In the genomic region with DNA sequence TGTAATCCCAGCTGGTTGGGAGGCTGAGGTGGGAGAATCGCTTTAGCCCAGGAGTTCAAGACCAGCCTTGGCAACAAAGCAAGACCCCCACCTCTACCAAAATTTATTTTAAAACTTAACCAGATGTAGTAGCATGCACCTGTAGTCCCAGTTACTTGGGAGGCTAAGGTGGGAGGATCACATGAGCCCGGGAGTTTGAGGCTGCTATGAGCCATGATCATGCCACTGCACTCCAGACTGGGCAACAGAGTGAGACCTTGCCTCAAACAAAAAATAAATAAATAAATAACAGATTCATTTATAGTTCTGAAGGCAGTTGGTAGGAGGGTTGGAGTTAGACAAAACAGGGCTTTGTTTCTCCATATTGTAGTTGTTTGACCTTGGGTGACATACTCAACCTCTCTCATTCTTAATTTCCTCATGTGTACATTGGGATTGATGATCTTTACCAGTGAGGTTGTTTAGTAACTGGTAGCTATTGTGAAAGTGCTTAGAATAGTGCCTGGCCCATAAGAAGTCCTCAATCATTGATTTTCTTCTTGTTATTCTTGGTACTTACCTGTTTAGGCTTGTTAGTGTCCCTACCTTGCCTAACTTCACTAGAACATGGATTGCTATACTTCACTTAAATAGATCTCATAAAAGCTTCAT, we compare ENCODE assay signal across 1 cellular context.
TF ChIP-seq lines count a peak whose summit lies in the region.

No MANE protein-coding gene starts in this region.

TF ChIP-seq in HepG2, 621 proteins besides CTCF, POLR2A, EP300 and RAD21 (continued from another document and continues in another):
- TF ChIP-seq, protein P1, sequence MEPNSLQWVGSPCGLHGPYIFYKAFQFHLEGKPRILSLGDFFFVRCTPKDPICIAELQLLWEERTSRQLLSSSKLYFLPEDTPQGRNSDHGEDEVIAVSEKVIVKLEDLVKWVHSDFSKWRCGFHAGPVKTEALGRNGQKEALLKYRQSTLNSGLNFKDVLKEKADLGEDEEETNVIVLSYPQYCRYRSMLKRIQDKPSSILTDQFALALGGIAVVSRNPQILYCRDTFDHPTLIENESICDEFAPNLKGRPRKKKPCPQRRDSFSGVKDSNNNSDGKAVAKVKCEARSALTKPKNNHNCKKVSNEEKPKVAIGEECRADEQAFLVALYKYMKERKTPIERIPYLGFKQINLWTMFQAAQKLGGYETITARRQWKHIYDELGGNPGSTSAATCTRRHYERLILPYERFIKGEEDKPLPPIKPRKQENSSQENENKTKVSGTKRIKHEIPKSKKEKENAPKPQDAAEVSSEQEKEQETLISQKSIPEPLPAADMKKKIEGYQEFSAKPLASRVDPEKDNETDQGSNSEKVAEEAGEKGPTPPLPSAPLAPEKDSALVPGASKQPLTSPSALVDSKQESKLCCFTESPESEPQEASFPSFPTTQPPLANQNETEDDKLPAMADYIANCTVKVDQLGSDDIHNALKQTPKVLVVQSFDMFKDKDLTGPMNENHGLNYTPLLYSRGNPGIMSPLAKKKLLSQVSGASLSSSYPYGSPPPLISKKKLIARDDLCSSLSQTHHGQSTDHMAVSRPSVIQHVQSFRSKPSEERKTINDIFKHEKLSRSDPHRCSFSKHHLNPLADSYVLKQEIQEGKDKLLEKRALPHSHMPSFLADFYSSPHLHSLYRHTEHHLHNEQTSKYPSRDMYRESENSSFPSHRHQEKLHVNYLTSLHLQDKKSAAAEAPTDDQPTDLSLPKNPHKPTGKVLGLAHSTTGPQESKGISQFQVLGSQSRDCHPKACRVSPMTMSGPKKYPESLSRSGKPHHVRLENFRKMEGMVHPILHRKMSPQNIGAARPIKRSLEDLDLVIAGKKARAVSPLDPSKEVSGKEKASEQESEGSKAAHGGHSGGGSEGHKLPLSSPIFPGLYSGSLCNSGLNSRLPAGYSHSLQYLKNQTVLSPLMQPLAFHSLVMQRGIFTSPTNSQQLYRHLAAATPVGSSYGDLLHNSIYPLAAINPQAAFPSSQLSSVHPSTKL (CRISPR knock-in tag; IDR thresholded peaks at IDR 0.05), result peak; percentile 84
- TF ChIP-seq KLF16 (CRISPR knock-in tag; IDR thresholded peaks at IDR 0.05) (peak in 1 of 2 experiments; percentile 43; a peak in 1 of 4 replicates), HMG20A (CRISPR knock-in tag; IDR thresholded peaks at IDR 0.05; ENCODE audit: borderline replicate concordance) (peak; percentile 67; the same call in 1 of the 2 replicates), ONECUT2 (CRISPR knock-in tag; IDR thresholded peaks at IDR 0.05) (peak; percentile 72; the same call in 1 of the 2 replicates), ZNF609 (CRISPR knock-in tag; IDR thresholded peaks at IDR 0.05; ENCODE audit: borderline replicate concordance) (peak; percentile 80), ZFP41 (CRISPR knock-in tag; IDR thresholded peaks at IDR 0.05; ENCODE audit: borderline replicate concordance) (no peak), NCOA2 (CRISPR knock-in tag; IDR thresholded peaks at IDR 0.05) (peak; percentile 80), ZNF747 (CRISPR knock-in tag; IDR thresholded peaks at IDR 0.05; ENCODE audit: borderline replicate concordance) (no peak), FOXP1 (IDR thresholded peaks at IDR 0.05) (no peak), FOXP1 (CRISPR knock-in tag; IDR thresholded peaks at IDR 0.05) (peak; percentile 83), PRPF4 (IDR thresholded peaks at IDR 0.05; ENCODE audit: low read depth, low read length, poor library complexity, severe bottlenecking) (no peak), ZNF281 (CRISPR knock-in tag; IDR thresholded peaks at IDR 0.05; ENCODE audit: borderline replicate concordance) (peak; percentile 17; the same call in 1 of the 2 replicates), ZNF549 (CRISPR knock-in tag; IDR thresholded peaks at IDR 0.05) (no peak), PCBP2 (optimal IDR thresholded peaks at IDR 0.05; ENCODE audit: low read depth, low read length, poor library complexity, severe bottlenecking) (no peak), AKAP8 (CRISPR knock-in tag; IDR thresholded peaks at IDR 0.05) (no peak), ZEB1 (IDR thresholded peaks at IDR 0.05; ENCODE audit: insufficient replicate concordance, low read depth) (peak; percentile 34), ZNF770 (CRISPR knock-in tag; IDR thresholded peaks at IDR 0.05) (peak; percentile 84), RARA (CRISPR knock-in tag; IDR thresholded peaks at IDR 0.05) (peak; percentile 40; the same call in 1 of the 2 replicates), NFIC (IDR thresholded peaks at IDR 0.05; ENCODE audit: low read length) (0 out of 2 replicates have a peak, but pooled peaks have one; percentile 24), ZNF883 (CRISPR knock-in tag; IDR thresholded peaks at IDR 0.05; ENCODE audit: not compliant biosample characterization) (no peak), TCF7L2 (IDR thresholded peaks at IDR 0.05; ENCODE audit: low read depth, low read length) (no peak), EHMT2 (IDR thresholded peaks at IDR 0.05; ENCODE audit: borderline replicate concordance, low read depth, low read length) (peak; percentile 19; the same call in 1 of the 2 replicates), HDAC2 (CRISPR knock-in tag; IDR thresholded peaks at IDR 0.05) (peak; percentile 70), FOXP4 (CRISPR knock-in tag; IDR thresholded peaks at IDR 0.05) (peak; percentile 74)
- TF ChIP-seq, protein P2, sequence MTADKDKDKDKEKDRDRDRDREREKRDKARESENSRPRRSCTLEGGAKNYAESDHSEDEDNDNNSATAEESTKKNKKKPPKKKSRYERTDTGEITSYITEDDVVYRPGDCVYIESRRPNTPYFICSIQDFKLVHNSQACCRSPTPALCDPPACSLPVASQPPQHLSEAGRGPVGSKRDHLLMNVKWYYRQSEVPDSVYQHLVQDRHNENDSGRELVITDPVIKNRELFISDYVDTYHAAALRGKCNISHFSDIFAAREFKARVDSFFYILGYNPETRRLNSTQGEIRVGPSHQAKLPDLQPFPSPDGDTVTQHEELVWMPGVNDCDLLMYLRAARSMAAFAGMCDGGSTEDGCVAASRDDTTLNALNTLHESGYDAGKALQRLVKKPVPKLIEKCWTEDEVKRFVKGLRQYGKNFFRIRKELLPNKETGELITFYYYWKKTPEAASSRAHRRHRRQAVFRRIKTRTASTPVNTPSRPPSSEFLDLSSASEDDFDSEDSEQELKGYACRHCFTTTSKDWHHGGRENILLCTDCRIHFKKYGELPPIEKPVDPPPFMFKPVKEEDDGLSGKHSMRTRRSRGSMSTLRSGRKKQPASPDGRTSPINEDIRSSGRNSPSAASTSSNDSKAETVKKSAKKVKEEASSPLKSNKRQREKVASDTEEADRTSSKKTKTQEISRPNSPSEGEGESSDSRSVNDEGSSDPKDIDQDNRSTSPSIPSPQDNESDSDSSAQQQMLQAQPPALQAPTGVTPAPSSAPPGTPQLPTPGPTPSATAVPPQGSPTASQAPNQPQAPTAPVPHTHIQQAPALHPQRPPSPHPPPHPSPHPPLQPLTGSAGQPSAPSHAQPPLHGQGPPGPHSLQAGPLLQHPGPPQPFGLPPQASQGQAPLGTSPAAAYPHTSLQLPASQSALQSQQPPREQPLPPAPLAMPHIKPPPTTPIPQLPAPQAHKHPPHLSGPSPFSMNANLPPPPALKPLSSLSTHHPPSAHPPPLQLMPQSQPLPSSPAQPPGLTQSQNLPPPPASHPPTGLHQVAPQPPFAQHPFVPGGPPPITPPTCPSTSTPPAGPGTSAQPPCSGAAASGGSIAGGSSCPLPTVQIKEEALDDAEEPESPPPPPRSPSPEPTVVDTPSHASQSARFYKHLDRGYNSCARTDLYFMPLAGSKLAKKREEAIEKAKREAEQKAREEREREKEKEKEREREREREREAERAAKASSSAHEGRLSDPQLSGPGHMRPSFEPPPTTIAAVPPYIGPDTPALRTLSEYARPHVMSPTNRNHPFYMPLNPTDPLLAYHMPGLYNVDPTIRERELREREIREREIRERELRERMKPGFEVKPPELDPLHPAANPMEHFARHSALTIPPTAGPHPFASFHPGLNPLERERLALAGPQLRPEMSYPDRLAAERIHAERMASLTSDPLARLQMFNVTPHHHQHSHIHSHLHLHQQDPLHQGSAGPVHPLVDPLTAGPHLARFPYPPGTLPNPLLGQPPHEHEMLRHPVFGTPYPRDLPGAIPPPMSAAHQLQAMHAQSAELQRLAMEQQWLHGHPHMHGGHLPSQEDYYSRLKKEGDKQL (CRISPR knock-in tag; IDR thresholded peaks at IDR 0.05; ENCODE audit: low read depth), result peak; percentile 72; the same call in 1 of the 2 replicates
- TF ChIP-seq, protein P3, sequence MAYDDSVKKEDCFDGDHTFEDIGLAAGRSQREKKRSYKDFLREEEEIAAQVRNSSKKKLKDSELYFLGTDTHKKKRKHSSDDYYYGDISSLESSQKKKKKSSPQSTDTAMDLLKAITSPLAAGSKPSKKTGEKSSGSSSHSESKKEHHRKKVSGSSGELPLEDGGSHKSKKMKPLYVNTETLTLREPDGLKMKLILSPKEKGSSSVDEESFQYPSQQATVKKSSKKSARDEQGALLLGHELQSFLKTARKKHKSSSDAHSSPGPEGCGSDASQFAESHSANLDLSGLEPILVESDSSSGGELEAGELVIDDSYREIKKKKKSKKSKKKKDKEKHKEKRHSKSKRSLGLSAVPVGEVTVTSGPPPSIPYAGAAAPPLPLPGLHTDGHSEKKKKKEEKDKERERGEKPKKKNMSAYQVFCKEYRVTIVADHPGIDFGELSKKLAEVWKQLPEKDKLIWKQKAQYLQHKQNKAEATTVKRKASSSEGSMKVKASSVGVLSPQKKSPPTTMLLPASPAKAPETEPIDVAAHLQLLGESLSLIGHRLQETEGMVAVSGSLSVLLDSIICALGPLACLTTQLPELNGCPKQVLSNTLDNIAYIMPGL (CRISPR knock-in tag; IDR thresholded peaks at IDR 0.05; ENCODE audit: borderline replicate concordance in 1 of 2, low read depth in 1 of 2), result 0 out of 4 replicates have a peak, but pooled peaks of 1 of the 2 experiments have one; percentile 21
